23 cellular contexts compared by ENCODE assay signal in genomic region chr19:11046608-11047354, GRCh38. TPM values are rescaled to one million over a fixed set of nuclear protein-coding genes. Genes with fewer than 3 reads are reported as not detected.
DNase-seq lines count a peak whose midpoint lies in the region; ATAC-seq and TF ChIP-seq lines count a peak whose summit lies in the region.
"Had no signal": no experiment of that assay in that cellular context is flagged by ENCODE, and none has a peak within 500 bp of the region (broad histone marks: within the 10 kb centered on the region; RNA-seq: fewer than 3 reads in every experiment).

No MANE protein-coding gene starts in this region.

- peaks cover 12% of the 10 kb centered on the region for H3K36me3 Mint-ChIP-seq in activated naive CD4-positive, alpha-beta T cell treated with anti-CD3 and anti-CD28 coated beads, Interleukin-2, amount 50 U/mL, for 24 hours
- H3K36me3 Mint-ChIP-seq in activated naive CD4-positive, alpha-beta T cell treated with anti-CD3 and anti-CD28 coated beads, Interleukin-2, amount 50 U/mL, for 72 hours: peaks cover 0 to 5% of the 10 kb centered on the region in 2 donors
- H3K36me3 Mint-ChIP-seq in activated B cell treated with CpG ODN at 0.5 μM for 24 hours (ENCODE audit: low read depth): peaks cover 30% of the 10 kb centered on the region
- H3K36me3 Mint-ChIP-seq in stimulated activated effector memory CD8-positive, alpha-beta T cell treated with anti-CD3 and anti-CD28 coated beads, Interleukin-12 subunit alpha, Interleukin-12 subunit beta, amount 100 ng/mL, for 72 hours: peaks cover 50% of the 10 kb centered on the region

- no peak overlapping the region for H3K4me3 Mint-ChIP-seq in activated naive CD4-positive, alpha-beta T cell treated with anti-CD3 and anti-CD28 coated beads, Interleukin-2, amount 50 U/mL, for 24 hours
- peak overlapping the region; percentile 44 for H3K4me3 Mint-ChIP-seq in activated B cell treated with CpG ODN at 0.5 μM for 24 hours
- H3K4me3 Mint-ChIP-seq in stimulated activated effector memory CD8-positive, alpha-beta T cell treated with anti-CD3 and anti-CD28 coated beads, Interleukin-12 subunit alpha, Interleukin-12 subunit beta, amount 100 ng/mL, for 72 hours: no peak overlapping the region
- H3K4me3 Mint-ChIP-seq: activated CD4-positive, alpha-beta memory T cell treated with anti-CD3 and anti-CD28 coated beads for 36 hours; mesothelial cell of epicardium; T-helper 2 cell treated with Interferon-gamma antibody and Interleukin-4, amounts not matched to agents 5 μg/mL and 100 μg/mL, for 36 hours had no signal

- H3K27ac Mint-ChIP-seq in activated naive CD4-positive, alpha-beta T cell treated with anti-CD3 and anti-CD28 coated beads, Interleukin-2, amount 50 U/mL, for 24 hours: peak overlapping the region; percentile 41
- no peak overlapping the region for H3K27ac Mint-ChIP-seq in activated naive CD4-positive, alpha-beta T cell treated with anti-CD3 and anti-CD28 coated beads, Interleukin-2, amount 50 U/mL, for 72 hours
- peak overlapping the region; percentile 41 for H3K27ac Mint-ChIP-seq in activated B cell treated with CpG ODN at 0.5 μM for 24 hours
- H3K27ac Mint-ChIP-seq in stimulated activated effector memory CD8-positive, alpha-beta T cell treated with anti-CD3 and anti-CD28 coated beads, Interleukin-12 subunit alpha, Interleukin-12 subunit beta, amount 100 ng/mL, for 72 hours: peak overlapping the region; percentile 45
- H3K27ac Mint-ChIP-seq: activated CD4-positive, alpha-beta memory T cell treated with anti-CD3 and anti-CD28 coated beads for 36 hours; mesothelial cell of epicardium had no signal

- CTCF ChIA-PET in activated B cell treated with CpG ODN at 0.5 μM for 24 hours (lab: Charles Lee): interaction anchor here (0.7 to 1.2 kb wide), 2 partner anchors 11 to 161 kb away, joined by 3 read pairs; no protein-coding TSS in a partner anchor

- no peak for TF ChIP-seq CTCF in activated B cell treated with CpG ODN at 0.5 μM for 24 hours (IDR thresholded peaks at IDR 0.05)

- H3K4me1 Mint-ChIP-seq in activated naive CD4-positive, alpha-beta T cell treated with anti-CD3 and anti-CD28 coated beads, Interleukin-2, amount 50 U/mL, for 24 hours: peaks cover 43% of the 10 kb centered on the region
- peaks cover 61% of the 10 kb centered on the region for H3K4me1 Mint-ChIP-seq in activated B cell treated with CpG ODN at 0.5 μM for 24 hours
- H3K4me1 Mint-ChIP-seq in stimulated activated effector memory CD8-positive, alpha-beta T cell treated with anti-CD3 and anti-CD28 coated beads, Interleukin-12 subunit alpha, Interleukin-12 subunit beta, amount 100 ng/mL, for 72 hours: peaks cover 17% of the 10 kb centered on the region
- H3K4me1 Mint-ChIP-seq: mesothelial cell of epicardium had no signal

- POLR2A ChIA-PET in activated B cell treated with CpG ODN at 0.5 μM for 24 hours (lab: Charles Lee): interaction anchor here (0.6 to 1.2 kb wide), 2 partner anchors 46 to 960 kb away, joined by 3 to 6 read pairs; no protein-coding TSS in a partner anchor

- intact Hi-C loops in activated B cell treated with CpG ODN at 0.5 μM for 24 hours (cut with micrococcal nuclease): no loop called here

- DNase-seq in activated naive CD4-positive, alpha-beta T cell treated with anti-CD3 and anti-CD28 coated beads, Interleukin-2, amount 50 U/mL, for 72 hours (ENCODE audit: low spot score in 2 of 2): no peak
- no peak for DNase-seq in activated B cell treated with CpG ODN at 0.5 μM for 24 hours
- DNase-seq in stimulated activated effector memory CD8-positive, alpha-beta T cell treated with anti-CD3 and anti-CD28 coated beads, Interleukin-12 subunit alpha, Interleukin-12 subunit beta, amount 100 ng/mL, for 72 hours (ENCODE audit: low spot score in 2 of 2): no peak
- DNase-seq in SHP77 (lab: John Stamatoyannopoulos, UW): no peak
- DNase-seq in NCI-H2196 (lab: John Stamatoyannopoulos, UW; ENCODE audit: unreplicated experiment): no peak
- DNase-seq in activated CD4-positive, alpha-beta T cell treated with anti-CD3 and anti-CD28 coated beads, Interleukin-2, amount 50 U/mL, for 1 hour: no peak
- DNase-seq: activated CD4-positive, alpha-beta memory T cell treated with anti-CD3 and anti-CD28 coated beads for 36 hours; activated effector memory CD4-positive, alpha-beta T cell treated with anti-CD3 and anti-CD28 coated beads, Interleukin-2, amount 50 U/mL, for 16 hours; BE2C; dermis blood vessel endothelial cell; GM23248; heart left ventricle; NCI-H1417 treated with DMSO at 0.1 percent for 48 hours; NCI-H510A treated with DMSO at 0.1 percent for 48 hours; NK-92 treated with Interleukin-12 subunit alpha and Interleukin-12 subunit beta, amount 100 ng/mL, for 24 hours; posterior cingulate gyrus; substantia nigra had no signal

- no peak for ATAC-seq in activated naive CD4-positive, alpha-beta T cell treated with anti-CD3 and anti-CD28 coated beads, Interleukin-2, amount 50 U/mL, for 72 hours
- ATAC-seq in HG02759 (IDR thresholded peaks at IDR 0.05; ENCODE audit: unreplicated experiment) (peak; percentile 45), activated B cell treated with CpG ODN at 0.5 μM for 24 hours (ENCODE audit: low read depth) (peak; percentile 16)
- no peak for ATAC-seq in stimulated activated effector memory CD8-positive, alpha-beta T cell treated with anti-CD3 and anti-CD28 coated beads, Interleukin-12 subunit alpha, Interleukin-12 subunit beta, amount 100 ng/mL, for 72 hours
- ATAC-seq: heart left ventricle, left lobe of liver, sciatic nerve had no signal

- no peaks in the 10 kb centered on the region for H3K27me3 Mint-ChIP-seq in activated naive CD4-positive, alpha-beta T cell treated with anti-CD3 and anti-CD28 coated beads, Interleukin-2, amount 50 U/mL, for 24 hours
- peaks cover 8% of the 10 kb centered on the region for H3K27me3 Mint-ChIP-seq in activated B cell treated with CpG ODN at 0.5 μM for 24 hours
- H3K27me3 Mint-ChIP-seq: activated CD4-positive, alpha-beta memory T cell treated with anti-CD3 and anti-CD28 coated beads for 36 hours had no signal

- H3K9me3 Mint-ChIP-seq in activated naive CD4-positive, alpha-beta T cell treated with anti-CD3 and anti-CD28 coated beads, Interleukin-2, amount 50 U/mL, for 24 hours: no peaks in the 10 kb centered on the region
- H3K9me3 Mint-ChIP-seq in activated naive CD4-positive, alpha-beta T cell treated with anti-CD3 and anti-CD28 coated beads, Interleukin-2, amount 50 U/mL, for 72 hours: no peaks in the 10 kb centered on the region
- no peaks in the 10 kb centered on the region for H3K9me3 Mint-ChIP-seq in activated B cell treated with CpG ODN at 0.5 μM for 24 hours
- no peaks in the 10 kb centered on the region for H3K9me3 Mint-ChIP-seq in stimulated activated effector memory CD8-positive, alpha-beta T cell treated with anti-CD3 and anti-CD28 coated beads, Interleukin-12 subunit alpha, Interleukin-12 subunit beta, amount 100 ng/mL, for 72 hours
- H3K9me3 Mint-ChIP-seq: activated CD4-positive, alpha-beta memory T cell treated with anti-CD3 and anti-CD28 coated beads for 36 hours; mesothelial cell of epicardium; T-helper 2 cell treated with Interferon-gamma antibody and Interleukin-4, amounts not matched to agents 5 μg/mL and 100 μg/mL, for 36 hours had no signal

RNA-seq across cellular contexts. Expression of gene LDLR, which starts 42.5 kb away (rescaled TPM):
- total RNA-seq in activated naive CD4-positive, alpha-beta T cell treated with anti-CD3 and anti-CD28 coated beads, Interleukin-2, amount 50 U/mL, for 72 hours: 10 to 100 TPM; 53.0 to 66.6 TPM
- total RNA-seq in activated B cell treated with CpG ODN at 0.5 μM for 24 hours: 20.9 and 24.1 TPM in 2 replicates

Comparison
In these comparisons a context has a peak if more than half of its experiments do, and no peak if none do; other contexts are left out.
1. H3K27ac Mint-ChIP-seq: peak in activated naive CD4-positive, alpha-beta T cell treated with anti-CD3 and anti-CD28 coated beads, Interleukin-2, amount 50 U/mL, for 24 hours (single experiment), activated B cell treated with CpG ODN at 0.5 μM for 24 hours (single experiment) and stimulated activated effector memory CD8-positive, alpha-beta T cell treated with anti-CD3 and anti-CD28 coated beads, Interleukin-12 subunit alpha, Interleukin-12 subunit beta, amount 100 ng/mL, for 72 hours (single experiment); none in activated naive CD4-positive, alpha-beta T cell treated with anti-CD3 and anti-CD28 coated beads, Interleukin-2, amount 50 U/mL, for 72 hours (0 of 2).
2. ATAC-seq: peak in HG02759 (single experiment) and activated B cell treated with CpG ODN at 0.5 μM for 24 hours (single experiment); none in activated naive CD4-positive, alpha-beta T cell treated with anti-CD3 and anti-CD28 coated beads, Interleukin-2, amount 50 U/mL, for 72 hours (0 of 2) and stimulated activated effector memory CD8-positive, alpha-beta T cell treated with anti-CD3 and anti-CD28 coated beads, Interleukin-12 subunit alpha, Interleukin-12 subunit beta, amount 100 ng/mL, for 72 hours (single experiment).